In genomic region chr5:72596956-72597355, GRCh38 we compare ENCODE assay signal across 17 cellular contexts.
DNase-seq lines count a peak whose midpoint lies in the region; ATAC-seq, FAIRE-seq and TF ChIP-seq lines count a peak whose summit lies in the region.
"Had no signal": no experiment of that assay in that cellular context is flagged by ENCODE, and none has a peak within 500 bp of the region (broad histone marks: within the 10 kb centered on the region; RNA-seq: fewer than 3 reads in every experiment).

No MANE protein-coding gene starts in this region.

- no peaks in the 10 kb centered on the region for H3K27me3 ChIP-seq in fibroblast of lung (ENCODE audit: control insufficient read depth, insufficient read depth, low read length)

- H3K27ac ChIP-seq in A549 (peak overlapping the region; percentile 89 to 97; a peak in 5 of 6 replicates), fibroblast of lung (ENCODE audit: insufficient read depth, low read length) (peak overlapping the region; percentile 78)
- H3K27ac ChIP-seq: prostate gland, RWPE1 had no signal

- H3K4me3 ChIP-seq in A549 (no peak overlapping the region), fibroblast of lung (replicated peaks in 1 of 4; ENCODE audit: control extremely low read depth in 1 of 4, insufficient read depth in 1 of 4, low read depth in 3 of 4, low read length in 4 of 4) (no peak overlapping the region)
- H3K4me3 ChIP-seq: mucosa of descending colon, prostate gland had no signal

- H4K20me1 ChIP-seq in fibroblast of lung (ENCODE audit: control insufficient read depth, extremely low read depth, insufficient read depth, low read length), result no peaks in the 10 kb centered on the region

- TF ChIP-seq POLR2A in A549 (IDR thresholded peaks at IDR 0.05; ENCODE audit: low read length), result no peak

- H3K4me1 ChIP-seq in A549 (peaks cover 35% of the 10 kb centered on the region), fibroblast of lung (ENCODE audit: control insufficient read depth, extremely low read depth, insufficient read depth, low read length) (peaks cover 33% of the 10 kb centered on the region)
- H3K4me1 ChIP-seq: prostate gland had no signal

- CTCF ChIA-PET in A549 (lab: Yijun Ruan, JAX), result no interaction called here
- CTCF ChIA-PET in activated CD4-positive, alpha-beta memory T cell treated with anti-CD3 and anti-CD28 coated beads, Interleukin-2, amount 10 ng/mL, durations not matched to agents 7 days and 5 days (lab: Charles Lee), result no interaction called here

- no peaks in the 10 kb centered on the region for H3K36me3 ChIP-seq in fibroblast of lung (ENCODE audit: control insufficient read depth, insufficient read depth, low read length)
- H3K36me3 ChIP-seq: prostate gland had no signal

- no peak for TF ChIP-seq EP300 in A549 (IDR thresholded peaks at IDR 0.05)

- no peaks in the 10 kb centered on the region for H3K36me3 Mint-ChIP-seq in activated CD4-positive, alpha-beta T cell treated with anti-CD3 and anti-CD28 coated beads, Interleukin-2, amount 10 ng/mL, durations not matched to agents 24 days and 14 days (ENCODE audit: low read depth)
- H3K36me3 Mint-ChIP-seq in activated CD4-positive, alpha-beta memory T cell treated with anti-CD3 and anti-CD28 coated beads, Interleukin-2, amount 10 ng/mL, durations not matched to agents 7 days and 5 days (ENCODE audit: low read depth), result no peaks in the 10 kb centered on the region

- 85% methylated on average over 3 of the region's 3 CpGs for WGBS in A549 (ENCODE audit: missing lambda C conversion rate)

- no peak overlapping the region for H3K4me3 Mint-ChIP-seq in activated CD4-positive, alpha-beta T cell treated with anti-CD3 and anti-CD28 coated beads, Interleukin-2, amount 10 ng/mL, durations not matched to agents 24 days and 14 days
- H3K4me3 Mint-ChIP-seq in activated CD4-positive, alpha-beta memory T cell treated with anti-CD3 and anti-CD28 coated beads, Interleukin-2, amount 10 ng/mL, durations not matched to agents 7 days and 5 days, result no peak overlapping the region
- H3K4me3 Mint-ChIP-seq: activated CD4-positive, alpha-beta T cell treated with anti-CD3 and anti-CD28 coated beads, Interleukin-2, amount 10 ng/mL, durations not matched to agents 7 days and 5 days had no signal

- FAIRE-seq in A549 (lab: Jason Lieb, UNC), result no peak
- FAIRE-seq: A204.1, frontal cortex, GM19239 had no signal

- DNase-seq in A549 (ENCODE audit: low read depth in 1 of 2, low spot score in 1 of 2), result no peak
- DNase-seq in fibroblast of lung (ENCODE audit: low read depth in 2 of 2), result no peak
- DNase-seq in omental fat pad (ENCODE audit: low spot score), result no peak
- no peak for DNase-seq in activated CD4-positive, alpha-beta T cell treated with anti-CD3 and anti-CD28 coated beads, Interleukin-2, amount 10 ng/mL, durations not matched to agents 24 days and 14 days
- no peak for DNase-seq in activated CD4-positive, alpha-beta memory T cell treated with anti-CD3 and anti-CD28 coated beads, Interleukin-2, amount 10 ng/mL, durations not matched to agents 7 days and 5 days
- DNase-seq: activated CD4-positive, alpha-beta T cell treated with anti-CD3 and anti-CD28 coated beads, Interleukin-2, amount 10 ng/mL, durations not matched to agents 7 days and 5 days; MM.1S; mucosa of descending colon; NCI-H2029 treated with DMSO at 0.1 percent for 48 hours had no signal

- H3K27ac Mint-ChIP-seq in activated CD4-positive, alpha-beta T cell treated with anti-CD3 and anti-CD28 coated beads, Interleukin-2, amount 10 ng/mL, durations not matched to agents 24 days and 14 days, result no peak overlapping the region
- H3K27ac Mint-ChIP-seq in activated CD4-positive, alpha-beta memory T cell treated with anti-CD3 and anti-CD28 coated beads, Interleukin-2, amount 10 ng/mL, durations not matched to agents 7 days and 5 days, result no peak overlapping the region
- H3K27ac Mint-ChIP-seq: activated CD4-positive, alpha-beta T cell treated with anti-CD3 and anti-CD28 coated beads, Interleukin-2, amount 10 ng/mL, durations not matched to agents 7 days and 5 days had no signal

- H3K9me3 Mint-ChIP-seq in activated CD4-positive, alpha-beta T cell treated with anti-CD3 and anti-CD28 coated beads, Interleukin-2, amount 10 ng/mL, durations not matched to agents 24 days and 14 days, result no peaks in the 10 kb centered on the region
- H3K9me3 Mint-ChIP-seq in activated CD4-positive, alpha-beta memory T cell treated with anti-CD3 and anti-CD28 coated beads, Interleukin-2, amount 10 ng/mL, durations not matched to agents 7 days and 5 days, result no peaks in the 10 kb centered on the region
- H3K9me3 Mint-ChIP-seq: activated CD4-positive, alpha-beta T cell treated with anti-CD3 and anti-CD28 coated beads, Interleukin-2, amount 10 ng/mL, durations not matched to agents 7 days and 5 days had no signal

- H3K4me2 ChIP-seq in A549, result no peak overlapping the region
- H3K4me2 ChIP-seq in fibroblast of lung (ENCODE audit: extremely low read depth, insufficient read depth, low read length), result no peak overlapping the region

- intact Hi-C loops in activated CD4-positive, alpha-beta T cell treated with anti-CD3 and anti-CD28 coated beads, Interleukin-2, amount 10 ng/mL, durations not matched to agents 24 days and 14 days (cut with micrococcal nuclease), result no loop called here

- TF ChIP-seq CTCF in A549 (IDR thresholded peaks at IDR 0.05), result no peak
- TF ChIP-seq CTCF in fibroblast of lung (conservative IDR thresholded peaks at IDR 0.05 in 1 of 2, IDR thresholded peaks at IDR 0.05 in 1 of 2; ENCODE audit: low read depth in 1 of 2, low read length in 2 of 2), result no peak
- TF ChIP-seq CTCF in omental fat pad (IDR thresholded peaks at IDR 0.05), result no peak

- H3K9me3 ChIP-seq in A549 (peaks cover 20% of the 10 kb centered on the region), fibroblast of lung (ENCODE audit: control insufficient read depth, insufficient read depth, low read depth, low read length) (no peaks in the 10 kb centered on the region)
- H3K9me3 ChIP-seq: mucosa of descending colon, prostate gland had no signal

- ATAC-seq in A549 (no peak), SK-N-SH treated with all-trans-retinoic acid at 6 μM for 48 hours (peak; percentile 6; the same call in 1 of the 3 replicates), omental fat pad (ENCODE audit: low FRiP score) (peak; percentile 46), HG03159 (IDR thresholded peaks at IDR 0.05; ENCODE audit: unreplicated experiment) (no peak), HG03280 (IDR thresholded peaks at IDR 0.05; ENCODE audit: unreplicated experiment) (no peak)
- ATAC-seq: mucosa of descending colon had no signal

- POLR2A ChIA-PET in A549 (lab: Yijun Ruan, JAX), result no interaction called here
- POLR2A ChIA-PET in activated CD4-positive, alpha-beta memory T cell treated with anti-CD3 and anti-CD28 coated beads, Interleukin-2, amount 10 ng/mL, durations not matched to agents 7 days and 5 days (lab: Charles Lee), result no interaction called here

- no peaks in the 10 kb centered on the region for H3K4me1 Mint-ChIP-seq in activated CD4-positive, alpha-beta T cell treated with anti-CD3 and anti-CD28 coated beads, Interleukin-2, amount 10 ng/mL, durations not matched to agents 24 days and 14 days
- peaks cover 2% of the 10 kb centered on the region for H3K4me1 Mint-ChIP-seq in activated CD4-positive, alpha-beta memory T cell treated with anti-CD3 and anti-CD28 coated beads, Interleukin-2, amount 10 ng/mL, durations not matched to agents 7 days and 5 days

- TF ChIP-seq RAD21 in A549 (conservative IDR thresholded peaks at IDR 0.05 in 1 of 2, IDR thresholded peaks at IDR 0.05 in 1 of 2), result no peak

- no peak overlapping the region for H3K9ac ChIP-seq in fibroblast of lung (ENCODE audit: insufficient read depth, low read length)

- H3K27me3 Mint-ChIP-seq in activated CD4-positive, alpha-beta T cell treated with anti-CD3 and anti-CD28 coated beads, Interleukin-2, amount 10 ng/mL, durations not matched to agents 24 days and 14 days, result peaks cover 2% of the 10 kb centered on the region
- no peaks in the 10 kb centered on the region for H3K27me3 Mint-ChIP-seq in activated CD4-positive, alpha-beta memory T cell treated with anti-CD3 and anti-CD28 coated beads, Interleukin-2, amount 10 ng/mL, durations not matched to agents 7 days and 5 days

- H2AFZ ChIP-seq in fibroblast of lung (ENCODE audit: low read length), result no peak overlapping the region

- H3K79me2 ChIP-seq in fibroblast of lung (ENCODE audit: control insufficient read depth, insufficient read depth, low read length), result no peaks in the 10 kb centered on the region

TF ChIP-seq in A549, 52 proteins besides CTCF, POLR2A, EP300 and RAD21 (continues in another document):
- TF ChIP-seq GATA3 (IDR thresholded peaks at IDR 0.05; ENCODE audit: borderline replicate concordance) (no peak), ZSCAN20 (CRISPR knock-in tag; IDR thresholded peaks at IDR 0.05) (no peak), ZFP36 (IDR thresholded peaks at IDR 0.05; ENCODE audit: borderline replicate concordance, partially characterized antibody) (no peak), FOXS1 (CRISPR knock-in tag; IDR thresholded peaks at IDR 0.05) (no peak), KDM1A (IDR thresholded peaks at IDR 0.05; ENCODE audit: low read depth) (no peak), SMC3 (IDR thresholded peaks at IDR 0.05) (no peak), NPAS2 (CRISPR knock-in tag; IDR thresholded peaks at IDR 0.05; ENCODE audit: borderline replicate concordance) (no peak)

TF ChIP-seq in SK-N-SH treated with all-trans-retinoic acid at 6 μM for 48 hours, 23 proteins besides CTCF, POLR2A, EP300 and RAD21:
- 0 out of 2 replicates have a peak, but pooled peaks have one; percentile 40 for TF ChIP-seq ISL1 (CRISPR knock-in tag; IDR thresholded peaks at IDR 0.05)
- TF ChIP-seq POU6F1 (CRISPR knock-in tag; IDR thresholded peaks at IDR 0.05; ENCODE audit: borderline replicate concordance, low read depth), result no peak

Comparison
In these comparisons a context has a peak if more than half of its experiments do, and no peak if none do; other contexts are left out.
1. ATAC-seq: peak in SK-N-SH treated with all-trans-retinoic acid at 6 μM for 48 hours (single experiment) and omental fat pad (single experiment); none in A549 (0 of 2), HG03159 (single experiment) and HG03280 (single experiment).